Comparison of ENCODE assay signal across 14 cellular contexts in genomic region chr3:11672396-11672795, GRCh38. TPM values are rescaled to one million over a fixed set of nuclear protein-coding genes. Genes with fewer than 3 reads are reported as not detected.
A peak's percentile ranks its signal among the peaks of the same experiment; 100 is the strongest.
DNase-seq lines count a peak whose midpoint lies in the region; ATAC-seq and TF ChIP-seq lines count a peak whose summit lies in the region.
"Had no signal": no experiment of that assay in that cellular context is flagged by ENCODE, and none has a peak within 500 bp of the region (broad histone marks: within the 10 kb centered on the region; RNA-seq: fewer than 3 reads in every experiment).

No MANE protein-coding gene starts in this region.

- H3K27me3 ChIP-seq in RWPE2 (ENCODE audit: insufficient read depth, poor library complexity, severe bottlenecking) (no peaks in the 10 kb centered on the region), esophagus muscularis mucosa (no peaks in the 10 kb centered on the region), mammary epithelial cell (ENCODE audit: insufficient read depth, low read length) (no peaks in the 10 kb centered on the region), right lobe of liver (no peaks in the 10 kb centered on the region)

- no peak for TF ChIP-seq CTCF in HFFc6 (IDR thresholded peaks at IDR 0.05)
- no peak for TF ChIP-seq CTCF in RWPE2 (IDR thresholded peaks at IDR 0.05; ENCODE audit: poor library complexity, severe bottlenecking)
- no peak for TF ChIP-seq CTCF in esophagus muscularis mucosa (IDR thresholded peaks at IDR 0.05)
- TF ChIP-seq CTCF in mammary epithelial cell (conservative IDR thresholded peaks at IDR 0.05 in 1 of 2, IDR thresholded peaks at IDR 0.05 in 1 of 2; ENCODE audit: extremely low read depth in 1 of 2, insufficient read depth in 1 of 2, low read depth in 1 of 2, low read length in 2 of 2): no peak
- TF ChIP-seq CTCF in right lobe of liver (IDR thresholded peaks at IDR 0.05): no peak

- in situ Hi-C loops in mammary epithelial cell (cut with MboI; ENCODE audit: low sequenced_read_pairs in 2 of 2): no loop called here

- 0 out of 3 replicates have a peak, but pooled peaks have one; percentile 45 for ATAC-seq in RWPE2 (ENCODE audit: low read depth)
- ATAC-seq in stimulated activated memory B cell treated with anti-CD40 and anti-IgM and Interleukin-4, amounts not matched to agents 10 μg/mL and 1 μg/mL and 100 μg/mL, for 72 hours: no peak
- no peak for ATAC-seq in right lobe of liver
- ATAC-seq: Panc1 had no signal

- POLR2A ChIA-PET in HEK293T (lab: Yijun Ruan, JAX): no interaction called here

- peaks cover 45% of the 10 kb centered on the region for H3K4me1 Mint-ChIP-seq in HFFc6 (ENCODE audit: low read depth)
- peaks cover 22% of the 10 kb centered on the region for H3K4me1 Mint-ChIP-seq in stimulated activated memory B cell treated with anti-CD40 and anti-IgM and Interleukin-4, amounts not matched to agents 10 μg/mL and 1 μg/mL and 100 μg/mL, for 72 hours

- H3K4me3 ChIP-seq in RWPE2 (ENCODE audit: severe bottlenecking) (no peak overlapping the region), esophagus muscularis mucosa (peak overlapping the region; percentile 3 to 28 (median 14)), mammary epithelial cell (replicated peaks in 1 of 3; ENCODE audit: insufficient read depth in 1 of 3, low read depth in 2 of 3, low read length in 3 of 3) (no peak overlapping the region), right lobe of liver (no peak overlapping the region)

- no TSS peak for BruUV-seq in mammary epithelial cell (replicated peaks; lab: Mats Ljungman, UMichigan)

- peaks cover 6% of the 10 kb centered on the region; the same call in 1 of the 2 replicates for H3K36me3 ChIP-seq in RWPE2 (ENCODE audit: low read depth)
- H3K36me3 ChIP-seq in esophagus muscularis mucosa: no peaks in the 10 kb centered on the region
- H3K36me3 ChIP-seq in mammary epithelial cell (ENCODE audit: insufficient read depth, low read length): no peaks in the 10 kb centered on the region
- H3K36me3 ChIP-seq in right lobe of liver: no peaks in the 10 kb centered on the region

- intact Hi-C loops in esophagus muscularis mucosa (cut with DNase I) (loop anchor here (5.0 kb wide), 1 partner anchor 45 kb away; no protein-coding TSS in a partner anchor), mammary epithelial cell (cut with micrococcal nuclease) (no loop called here), right lobe of liver (cut with DNase I) (no loop called here)

- H3K79me2 ChIP-seq in mammary epithelial cell (ENCODE audit: insufficient read depth, low read length): peaks cover 74% of the 10 kb centered on the region

- no peaks in the 10 kb centered on the region for H3K9me3 Mint-ChIP-seq in HFFc6
- H3K9me3 Mint-ChIP-seq in stimulated activated memory B cell treated with anti-CD40 and anti-IgM and Interleukin-4, amounts not matched to agents 10 μg/mL and 1 μg/mL and 100 μg/mL, for 72 hours: no peaks in the 10 kb centered on the region
- H3K9me3 Mint-ChIP-seq: CD14-positive monocyte, H9 had no signal

- DNase-seq in HFFc6 (no peak), RWPE2 (ENCODE audit: low spot score) (no peak), esophagus muscularis mucosa (ENCODE audit: extremely low spot score) (peak; percentile 14), DMS 273 treated with DMSO at 0.1 percent for 48 hours (lab: John Stamatoyannopoulos, UW) (no peak), mammary epithelial cell (no peak), right lobe of liver (no peak), HEK293T (ENCODE audit: extremely low spot score) (no peak)
- DNase-seq: H9, NCI-H1417, NCI-H187 treated with DMSO at 0.1 percent for 48 hours, NCI-H2171 had no signal

- H4K20me1 ChIP-seq in mammary epithelial cell (ENCODE audit: insufficient read depth, low read length): no peaks in the 10 kb centered on the region

- H3K36me3 Mint-ChIP-seq in HFFc6 (ENCODE audit: low read depth): no peaks in the 10 kb centered on the region
- H3K36me3 Mint-ChIP-seq in stimulated activated memory B cell treated with anti-CD40 and anti-IgM and Interleukin-4, amounts not matched to agents 10 μg/mL and 1 μg/mL and 100 μg/mL, for 72 hours: peaks cover 6% of the 10 kb centered on the region
- H3K36me3 Mint-ChIP-seq: CD14-positive monocyte had no signal

- no peak overlapping the region for H3K27ac Mint-ChIP-seq in HFFc6
- H3K27ac Mint-ChIP-seq in stimulated activated memory B cell treated with anti-CD40 and anti-IgM and Interleukin-4, amounts not matched to agents 10 μg/mL and 1 μg/mL and 100 μg/mL, for 72 hours: peak overlapping the region; percentile 35

- CTCF ChIA-PET in mammary epithelial cell (lab: Charles Lee; ENCODE audit: low non-redundant PET): no interaction called here
- CTCF ChIA-PET in HEK293T (lab: Yijun Ruan, JAX): interaction anchor here (0.6 kb wide), 1 partner anchor 1312 kb away, joined by 3 read pairs; no protein-coding TSS in a partner anchor

- 56% methylated on average over 3 of the region's 3 CpGs for WGBS in esophagus muscularis mucosa
- 64% methylated on average over 3 of the region's 3 CpGs for WGBS in mammary epithelial cell (ENCODE audit: low coverage, missing lambda C conversion rate)
- 86% methylated on average over 3 of the region's 3 CpGs for WGBS in right lobe of liver (ENCODE audit: insufficient coverage, low coverage, low lambda C conversion rate, missing lambda C conversion rate)

- H3K4me1 ChIP-seq in RWPE2 (ENCODE audit: insufficient read depth, poor library complexity, severe bottlenecking) (peaks cover 9% of the 10 kb centered on the region), esophagus muscularis mucosa (peaks cover 20 to 45% (median 39%) of the 10 kb centered on the region in 4 donors), mammary epithelial cell (ENCODE audit: insufficient read depth, low read length) (peaks cover 4% of the 10 kb centered on the region), right lobe of liver (peaks cover 0 to 16% (median 0%) of the 10 kb centered on the region in 4 donors)

- TF ChIP-seq EP300 in esophagus muscularis mucosa (IDR thresholded peaks at IDR 0.05): no peak

- no peak for TF ChIP-seq POLR2A in esophagus muscularis mucosa (IDR thresholded peaks at IDR 0.05; ENCODE audit: low read depth)
- TF ChIP-seq POLR2A in right lobe of liver (IDR thresholded peaks at IDR 0.05): no peak

- H3K27me3 Mint-ChIP-seq in HFFc6 (ENCODE audit: insufficient read depth): no peaks in the 10 kb centered on the region; the same call in 1 of the 2 replicates
- no peaks in the 10 kb centered on the region for H3K27me3 Mint-ChIP-seq in stimulated activated memory B cell treated with anti-CD40 and anti-IgM and Interleukin-4, amounts not matched to agents 10 μg/mL and 1 μg/mL and 100 μg/mL, for 72 hours

- peaks cover 3% of the 10 kb centered on the region for H3K9me3 ChIP-seq in RWPE2 (ENCODE audit: severe bottlenecking)
- H3K9me3 ChIP-seq in esophagus muscularis mucosa: no peaks in the 10 kb centered on the region
- no peaks in the 10 kb centered on the region for H3K9me3 ChIP-seq in mammary epithelial cell (replicated peaks; ENCODE audit: insufficient read depth, low read length)
- no peaks in the 10 kb centered on the region for H3K9me3 ChIP-seq in right lobe of liver

- dilution Hi-C loops in mammary epithelial cell (cut with HindIII; ENCODE audit: low sequenced_read_pairs): no loop called here

- H3K4me2 ChIP-seq in mammary epithelial cell (ENCODE audit: insufficient read depth, low read depth, low read length): no peak overlapping the region

- H3K4me3 Mint-ChIP-seq in HFFc6: peak overlapping the region; percentile 52; the same call in 1 of the 2 replicates
- no peak overlapping the region for H3K4me3 Mint-ChIP-seq in stimulated activated memory B cell treated with anti-CD40 and anti-IgM and Interleukin-4, amounts not matched to agents 10 μg/mL and 1 μg/mL and 100 μg/mL, for 72 hours
- H3K4me3 Mint-ChIP-seq: CD14-positive monocyte, H9 had no signal

- no peak overlapping the region for H3K9ac ChIP-seq in mammary epithelial cell (ENCODE audit: insufficient read depth, low read length)

- H3K27ac ChIP-seq in RWPE2 (ENCODE audit: poor library complexity, severe bottlenecking) (no peak overlapping the region), esophagus muscularis mucosa (replicated peaks in 1 of 4) (no peak overlapping the region), mammary epithelial cell (ENCODE audit: insufficient read depth, low read depth, low read length) (no peak overlapping the region), right lobe of liver (no peak overlapping the region)

- H2AFZ ChIP-seq in mammary epithelial cell (ENCODE audit: low read depth, low read length): no peak overlapping the region

TF ChIP-seq in HEK293T, 16 proteins besides CTCF, POLR2A, EP300 and RAD21:
- TF ChIP-seq ZNF384 (IDR thresholded peaks at IDR 0.05) (no peak), TARDBP (IDR thresholded peaks at IDR 0.05) (no peak), HDGF (IDR thresholded peaks at IDR 0.05; ENCODE audit: borderline replicate concordance) (no peak), FOXM1 (IDR thresholded peaks at IDR 0.05; ENCODE audit: borderline replicate concordance) (no peak), LEF1 (IDR thresholded peaks at IDR 0.05; ENCODE audit: borderline replicate concordance) (no peak), L3MBTL2 (conservative IDR thresholded peaks at IDR 0.05) (no peak), PKNOX1 (IDR thresholded peaks at IDR 0.05) (no peak), FOXA1 (IDR thresholded peaks at IDR 0.05) (no peak), BHLHE40 (IDR thresholded peaks at IDR 0.05; ENCODE audit: borderline replicate concordance) (no peak), SUZ12 (IDR thresholded peaks at IDR 0.05) (no peak), ARNT (IDR thresholded peaks at IDR 0.05) (no peak), FOXK2 (IDR thresholded peaks at IDR 0.05) (no peak), NFRKB (IDR thresholded peaks at IDR 0.05) (no peak), ELF4 (IDR thresholded peaks at IDR 0.05) (no peak), CTBP1 (IDR thresholded peaks at IDR 0.05; ENCODE audit: borderline replicate concordance) (no peak)

RNA-seq across cellular contexts. Expression of gene VGLL4, which starts 28.7 kb away (rescaled TPM):
- total RNA-seq in HFFc6 (2021; fragmentation: NEBNext Ultra II Directional; extraction: Animal tissue kit (Norgen Biotek cat#: 25700)): 10 to 100 TPM; 31.6 to 42.2 (median 33.8) TPM
- total RNA-seq in esophagus muscularis mucosa (100 to 1,000 TPM in 1 of 4 donors, 10 to 100 TPM in 3; 51.5 to 222 (median 80.7) TPM), mammary epithelial cell (10 to 100 TPM; 30.8 to 77.3 TPM), right lobe of liver (10 to 100 TPM; 10.4 to 22.4 (median 15.2) TPM)
- 31.3 TPM for polyA plus RNA-seq in mammary epithelial cell
- polyA minus RNA-seq in mammary epithelial cell: 46.0 TPM

Comparison
In these comparisons a context has a peak if more than half of its experiments do, and no peak if none do; other contexts are left out.
1. H3K4me3 ChIP-seq: peak in esophagus muscularis mucosa (4 of 4); none in RWPE2 (single experiment), mammary epithelial cell (0 of 3) and right lobe of liver (0 of 3).